8 cellular contexts compared by ENCODE assay signal in the genomic region with DNA sequence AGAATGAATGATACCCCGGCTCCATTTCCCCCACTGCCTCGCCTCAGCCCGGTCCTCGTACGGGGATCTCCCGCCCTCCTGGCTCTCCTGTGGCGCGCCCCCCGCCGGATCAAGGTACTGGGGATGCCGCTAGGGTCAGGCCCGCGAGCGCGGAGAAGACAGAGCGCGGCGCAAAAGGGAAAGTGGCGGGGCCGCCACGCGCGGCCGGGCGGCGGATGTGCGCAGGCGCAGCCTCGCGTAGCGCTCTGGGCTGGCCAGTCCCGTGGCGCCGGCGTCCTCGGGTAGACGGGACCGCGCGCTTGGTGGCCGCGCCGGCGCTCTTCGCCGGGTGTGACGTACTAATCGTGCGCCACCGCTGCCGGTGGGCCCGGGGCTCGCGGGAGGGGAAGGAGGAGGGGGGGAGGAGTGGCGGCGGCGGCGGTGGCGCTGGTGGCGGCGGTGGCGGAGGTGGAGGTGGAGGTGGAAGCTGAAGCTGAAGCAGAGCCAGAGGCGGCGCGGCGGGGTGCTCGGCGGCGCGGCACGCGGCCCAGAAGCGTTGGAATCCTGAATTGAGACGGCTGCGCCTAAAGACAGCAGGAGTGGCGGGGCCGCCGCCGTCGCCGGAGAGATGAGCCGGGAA. TPM values are rescaled to one million over a fixed set of nuclear protein-coding genes. Genes with fewer than 3 reads are reported as not detected.
DNase-seq lines count a peak whose midpoint lies in the region; ATAC-seq and TF ChIP-seq lines count a peak whose summit lies in the region.

A gene (plus strand): TSS at position 331 of the 619 bp plus-strand sequence. CDS start 1,158 bp downstream, outside the sequence.

- H3K9me3 ChIP-seq in colonic mucosa: no peaks in the 10 kb centered on the region

- DNase-seq in A172 (ENCODE audit: low spot score): peak; percentile 78
- peak; percentile 54 to 93 for DNase-seq in NCI-H446 (lab: John Stamatoyannopoulos, UW)
- peak; percentile 92 for DNase-seq in activated CD4-positive, alpha-beta T cell treated with anti-CD3 and anti-CD28 coated beads for 48 hours
- DNase-seq in colonic mucosa: peak; percentile 88
- DNase-seq in stimulated activated CD4-positive, alpha-beta T cell treated with anti-CD3 and anti-CD28 coated beads, Interleukin-1b, Interleukin-23, amount 100 ng/mL, for 1 hour (ENCODE audit: low read depth in 2 of 2): peak; percentile 74 to 76

- intact Hi-C loops in colonic mucosa (cut with DNase I): loop anchor here (2.0 to 10.0 kb wide), 2 partner anchors 47 to 207 kb away; a partner anchor contains a TSS

- peak; percentile 59 for ATAC-seq in GM18519 (IDR thresholded peaks at IDR 0.05; ENCODE audit: low FRiP score, unreplicated experiment)
- ATAC-seq in HG03066 (IDR thresholded peaks at IDR 0.05; ENCODE audit: low read depth, unreplicated experiment): peak; percentile 61

- peaks cover 25% of the 10 kb centered on the region for H3K4me1 ChIP-seq in colonic mucosa

- H3K36me3 ChIP-seq in colonic mucosa: no peaks in the 10 kb centered on the region

- peak within 1 kb of the TSS; percentile 84 to 100 for H3K9ac ChIP-seq in colonic mucosa (ENCODE audit: low read depth in 2 of 2, low read length in 2 of 2)

- H3K27ac ChIP-seq in colonic mucosa: peak within 1 kb of the TSS; percentile 95
- H3K27ac ChIP-seq in layer of hippocampus (ENCODE audit: low read depth, low read length): peak within 1 kb of the TSS; percentile 96

- TF ChIP-seq CTCF in colonic mucosa (IDR thresholded peaks at IDR 0.05): no peak

- H3K27me3 ChIP-seq in colonic mucosa (no peaks in the 10 kb centered on the region), layer of hippocampus (ENCODE audit: control insufficient read depth, insufficient read depth, low read length) (no peaks in the 10 kb centered on the region)

- H3K4me3 ChIP-seq in colonic mucosa: peak within 1 kb of the TSS; percentile 95

RNA-seq across cellular contexts. Expression of the gene that starts here (rescaled TPM):
- total RNA-seq in A172 (2014; rRNA removed; shearing (Covaris generic)): 162 and 170 TPM in 2 replicates
- total RNA-seq in colonic mucosa: 10 to 100 TPM; 25.7 to 56.6 TPM

Comparison
In these comparisons a context has a peak if more than half of its experiments do, and no peak if none do; other contexts are left out.
1. Peak in every context shown above with its lines: DNase-seq, ATAC-seq, H3K4me3 ChIP-seq and H3K27ac ChIP-seq.